Comparison of ENCODE assay signal across 17 cellular contexts in the genomic region with DNA sequence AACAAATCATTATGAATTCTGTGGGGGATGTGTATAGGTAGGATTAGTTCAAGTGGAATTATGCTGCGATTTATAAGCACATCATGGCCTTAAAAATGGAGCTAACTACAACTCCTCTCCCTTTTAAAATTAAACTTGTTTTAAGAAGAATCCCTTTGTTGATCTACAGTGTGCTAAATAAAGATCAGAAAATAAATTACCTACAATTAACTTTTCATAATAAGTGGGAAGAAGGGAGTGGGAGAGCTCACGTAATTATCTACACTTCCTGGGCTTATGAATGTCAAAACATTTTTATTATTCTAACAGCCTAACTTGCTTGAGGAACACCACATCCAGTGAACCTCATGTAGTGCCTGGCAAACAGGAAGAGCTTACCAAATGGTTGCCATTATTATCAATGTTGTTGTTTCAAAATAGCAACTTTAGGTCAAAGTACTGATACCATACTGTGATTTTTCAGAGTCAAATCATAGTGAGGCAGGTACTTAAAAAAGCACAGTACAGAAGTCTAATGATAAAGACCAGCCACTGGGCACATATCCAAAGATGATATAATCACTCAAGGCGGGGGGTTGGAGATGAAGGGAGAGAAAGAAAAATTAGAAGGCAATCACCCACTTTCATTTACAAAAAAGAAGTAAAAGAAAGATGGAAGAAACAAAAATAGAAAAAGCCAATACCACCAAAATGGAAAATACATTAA.
A peak's percentile ranks its signal among the peaks of the same experiment; 100 is the strongest.
DNase-seq lines count a peak whose midpoint lies in the region; ATAC-seq, FAIRE-seq and TF ChIP-seq lines count a peak whose summit lies in the region.
"Had no signal": no experiment of that assay in that cellular context is flagged by ENCODE, and none has a peak within 500 bp of the region (broad histone marks: within the 10 kb centered on the region; RNA-seq: fewer than 3 reads in every experiment).

No MANE protein-coding gene starts in this region.

- BruUV-seq in endothelial cell of umbilical vein (replicated peaks; lab: Mats Ljungman, UMichigan) = no TSS peak

- no peak overlapping the region for H2AFZ ChIP-seq in endothelial cell of umbilical vein (ENCODE audit: low read depth, low read length)

- no peak for TF ChIP-seq CTCF in endothelial cell of umbilical vein (IDR thresholded peaks at IDR 0.05; ENCODE audit: extremely low read depth in 1 of 2, insufficient read depth in 1 of 2, low read depth in 1 of 2, low read length in 2 of 2)

- H3K27ac ChIP-seq in endothelial cell of umbilical vein (ENCODE audit: insufficient read depth, low read depth, low read length) = no peak overlapping the region
- H3K27ac ChIP-seq: foreskin keratinocyte had no signal

- FAIRE-seq in endothelial cell of umbilical vein (lab: Jason Lieb, UNC) = no peak
- FAIRE-seq: GM18507 had no signal

- no peaks in the 10 kb centered on the region for H3K9me3 ChIP-seq in endothelial cell of umbilical vein (replicated peaks; ENCODE audit: control insufficient read depth, insufficient read depth, low read length)

- no peaks in the 10 kb centered on the region for H3K9me1 ChIP-seq in endothelial cell of umbilical vein (replicated peaks; ENCODE audit: control insufficient read depth, extremely low read depth, insufficient read depth, low read length)

- no peak overlapping the region for H3K9ac ChIP-seq in endothelial cell of umbilical vein (replicated peaks; ENCODE audit: extremely low read depth, insufficient read depth, low read length)

- no peaks in the 10 kb centered on the region for H3K36me3 ChIP-seq in endothelial cell of umbilical vein (ENCODE audit: control insufficient read depth in 2 of 2, extremely low read depth in 1 of 2, insufficient read depth in 2 of 2, low read length in 2 of 2)

- H3K4me1 ChIP-seq in endothelial cell of umbilical vein (ENCODE audit: control insufficient read depth, extremely low read depth, insufficient read depth, low read length) = peaks cover 18% of the 10 kb centered on the region
- H3K4me1 ChIP-seq: foreskin keratinocyte had no signal

- no peaks in the 10 kb centered on the region for H3K27me3 ChIP-seq in endothelial cell of umbilical vein (ENCODE audit: control insufficient read depth in 2 of 2, insufficient read depth in 2 of 2, low read length in 2 of 2)
- H3K27me3 ChIP-seq: foreskin keratinocyte had no signal

- POLR2A ChIA-PET in endothelial cell of umbilical vein (lab: Charles Lee) = no interaction called here

- no peaks in the 10 kb centered on the region for H3K79me2 ChIP-seq in endothelial cell of umbilical vein (ENCODE audit: control insufficient read depth, insufficient read depth, low read length)

- intact Hi-C loops in endothelial cell of umbilical vein (cut with micrococcal nuclease) = no loop called here

- TF ChIP-seq POLR2A in endothelial cell of umbilical vein (IDR thresholded peaks at IDR 0.05; ENCODE audit: low read depth, low read length) = no peak

- H3K4me2 ChIP-seq in endothelial cell of umbilical vein (ENCODE audit: insufficient read depth, low read length) = no peak overlapping the region

- dilution Hi-C loops in endothelial cell of umbilical vein (cut with MboI; ENCODE audit: extremely low pct_ligation_motif_present, low sequenced_read_pairs) = no loop called here

- ATAC-seq in SK-N-SH treated with all-trans-retinoic acid at 6 μM for 48 hours = peak; percentile 36; the same call in 1 of the 3 replicates
- ATAC-seq: foreskin keratinocyte, Panc1 had no signal

- CTCF ChIA-PET in endothelial cell of umbilical vein (lab: Charles Lee) = interaction anchor here (1.1 kb wide), 1 partner anchor 128 kb away, joined by 3 read pairs; no protein-coding TSS in a partner anchor

- peak; percentile 44 for DNase-seq in NCI-H1105 treated with DMSO at 0.1 percent for 48 hours (lab: John Stamatoyannopoulos, UW)
- DNase-seq in NCI-H1105 (lab: John Stamatoyannopoulos, UW) = no peak
- peak; percentile 78 for DNase-seq in COR-L47 (lab: John Stamatoyannopoulos, UW)
- peak; percentile 71 for DNase-seq in endothelial cell of umbilical vein (ENCODE audit: low read depth, low spot score)
- DNase-seq in NCI-H1092 treated with DMSO at 0.1 percent for 48 hours (lab: John Stamatoyannopoulos, UW) = no peak
- DNase-seq in amygdala (lab: John Stamatoyannopoulos, UW) = no peak
- no peak for DNase-seq in DMS153 treated with DMSO at 0.1 percent for 48 hours (lab: John Stamatoyannopoulos, UW; ENCODE audit: unreplicated experiment)
- DNase-seq: activated CD4-positive, CD25-positive, alpha-beta regulatory T cell treated with anti-CD3 and anti-CD28 coated beads, Interleukin-2, amount 50 U/mL, for 72 hours; activated T-cell treated with anti-CD3 and anti-CD28 coated beads, Interleukin-2, amount 50 U/mL, for 4 hours; effector CD4-positive, alpha-beta T cell; foreskin keratinocyte; NCI-H510A; nucleus accumbens; stimulated activated naive CD4-positive, alpha-beta T cell had no signal

- H4K20me1 ChIP-seq in endothelial cell of umbilical vein (replicated peaks; ENCODE audit: control insufficient read depth, extremely low read depth, insufficient read depth, low read length) = no peaks in the 10 kb centered on the region

- H3K4me3 ChIP-seq in endothelial cell of umbilical vein (replicated peaks in 1 of 3; ENCODE audit: insufficient read depth in 1 of 3, low read depth in 1 of 3, low read length in 3 of 3) = no peak overlapping the region

TF ChIP-seq in SK-N-SH treated with all-trans-retinoic acid at 6 μM for 48 hours, 23 proteins besides CTCF, POLR2A, EP300 and RAD21:
- TF ChIP-seq ISL1 (CRISPR knock-in tag; IDR thresholded peaks at IDR 0.05) (peak; percentile 44; the same call in 1 of the 2 replicates), CSRNP3 (CRISPR knock-in tag; IDR thresholded peaks at IDR 0.05) (no peak)

TF ChIP-seq in endothelial cell of umbilical vein, 7 proteins besides CTCF, POLR2A, EP300 and RAD21:
- TF ChIP-seq POLR2AphosphoS5 (IDR thresholded peaks at IDR 0.05; ENCODE audit: insufficient read depth, low read depth, low read length) (no peak), GATA2 (IDR thresholded peaks at IDR 0.05; ENCODE audit: insufficient read depth, insufficient read length, low read depth, low read length) (no peak), FOS (IDR thresholded peaks at IDR 0.05; ENCODE audit: borderline replicate concordance, insufficient read depth, low read length) (no peak), MYC (IDR thresholded peaks at IDR 0.05; ENCODE audit: low read depth, low read length) (no peak), EZH2 (IDR thresholded peaks at IDR 0.05; ENCODE audit: borderline replicate concordance, low read depth, low read length, severe bottlenecking) (no peak), JUN (IDR thresholded peaks at IDR 0.05; ENCODE audit: borderline replicate concordance, insufficient read depth, insufficient read length, low read depth) (no peak)
- TF ChIP-seq, protein P1, sequence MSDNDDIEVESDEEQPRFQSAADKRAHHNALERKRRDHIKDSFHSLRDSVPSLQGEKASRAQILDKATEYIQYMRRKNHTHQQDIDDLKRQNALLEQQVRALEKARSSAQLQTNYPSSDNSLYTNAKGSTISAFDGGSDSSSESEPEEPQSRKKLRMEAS (IDR thresholded peaks at IDR 0.05; ENCODE audit: insufficient read depth, insufficient read length) = no peak

Comparison
In these comparisons a context has a peak if more than half of its experiments do, and no peak if none do; other contexts are left out.
1. DNase-seq: peak in NCI-H1105 treated with DMSO at 0.1 percent for 48 hours (single experiment), COR-L47 (single experiment) and endothelial cell of umbilical vein (single experiment); none in NCI-H1105 (single experiment), NCI-H1092 treated with DMSO at 0.1 percent for 48 hours (single experiment), amygdala (0 of 56) and DMS153 treated with DMSO at 0.1 percent for 48 hours (single experiment).